Comparison of ENCODE assay signal across 1 cellular context in genomic region chr19:12984143-12984627, GRCh38.
TF ChIP-seq lines count a peak whose summit lies in the region.

No MANE protein-coding gene starts in this region.

TF ChIP-seq in K562, 482 proteins besides CTCF, POLR2A, EP300 and RAD21 (continued from another document and continues in another):
- TF ChIP-seq ZFP91 (CRISPR knock-in tag; IDR thresholded peaks at IDR 0.05) (no peak), ARHGAP35 (IDR thresholded peaks at IDR 0.05; ENCODE audit: partially characterized antibody) (peak; percentile 82), NFXL1 (CRISPR knock-in tag; IDR thresholded peaks at IDR 0.05) (no peak), FUS (optimal IDR thresholded peaks at IDR 0.05; ENCODE audit: low read depth, low read length) (no peak), DACH1 (IDR thresholded peaks at IDR 0.05; ENCODE audit: partially characterized antibody) (no peak), ZNF407 (IDR thresholded peaks at IDR 0.05; ENCODE audit: low read depth) (peak; percentile 32; the same call in 1 of the 2 replicates), XRCC5 (IDR thresholded peaks at IDR 0.05; ENCODE audit: low read depth, low read length) (no peak), SMARCA5 (IDR thresholded peaks at IDR 0.05) (0 out of 2 replicates have a peak, but pooled peaks have one; percentile 11), MTA2 (IDR thresholded peaks at IDR 0.05; ENCODE audit: low read depth) (0 out of 2 replicates have a peak, but pooled peaks have one; percentile 29), HNRNPK (IDR thresholded peaks at IDR 0.05; ENCODE audit: low read depth, low read length, poor library complexity, severe bottlenecking) (no peak), NR3C1 (CRISPR knock-in tag; IDR thresholded peaks at IDR 0.05) (no peak), HDGF (IDR thresholded peaks at IDR 0.05) (peak; percentile 80; the same call in 1 of the 2 replicates), LARP7 (IDR thresholded peaks at IDR 0.05) (peak; percentile 78), TRIM24 (IDR thresholded peaks at IDR 0.05) (peak in 1 of 2 experiments; percentile 7; a peak in 1 of 4 replicates), ELF4 (CRISPR knock-in tag; IDR thresholded peaks at IDR 0.05) (peak; percentile 76; the same call in 1 of the 2 replicates), PPARD (CRISPR knock-in tag; IDR thresholded peaks at IDR 0.05) (no peak), CBX3 (IDR thresholded peaks at IDR 0.05; ENCODE audit: borderline replicate concordance in 1 of 2, low read length in 2 of 2) (no peak), KLF1 (tag; IDR thresholded peaks at IDR 0.05) (no peak), ZNF165 (CRISPR knock-in tag; IDR thresholded peaks at IDR 0.05; ENCODE audit: borderline replicate concordance) (no peak), GTF2F1 (IDR thresholded peaks at IDR 0.05; ENCODE audit: low read depth, low read length) (no peak), CHD1 (IDR thresholded peaks at IDR 0.05; ENCODE audit: low read length) (no peak), ZC3H8 (IDR thresholded peaks at IDR 0.05) (no peak), POLR2AphosphoS5 (IDR thresholded peaks at IDR 0.05; ENCODE audit: control insufficient read depth, insufficient read depth, low read depth, low read length) (no peak), OTX1 (CRISPR knock-in tag; IDR thresholded peaks at IDR 0.05) (peak; percentile 80; the same call in 1 of the 2 replicates), ESRRA (IDR thresholded peaks at IDR 0.05; ENCODE audit: borderline replicate concordance, low read depth) (no peak), JUN (IDR thresholded peaks at IDR 0.05; ENCODE audit: borderline replicate concordance, low read depth, low read length) (no peak), JUN (CRISPR knock-in tag; IDR thresholded peaks at IDR 0.05; ENCODE audit: borderline replicate concordance) (0 out of 2 replicates have a peak, but pooled peaks have one; percentile 43), ARID2 (IDR thresholded peaks at IDR 0.05) (no peak), MLLT1 (IDR thresholded peaks at IDR 0.05) (0 out of 4 replicates have a peak, but pooled peaks of 1 of the 2 experiments have one; percentile 5), SRSF3 (IDR thresholded peaks at IDR 0.05; ENCODE audit: insufficient read depth, low read length) (no peak)
- TF ChIP-seq, protein P1, sequence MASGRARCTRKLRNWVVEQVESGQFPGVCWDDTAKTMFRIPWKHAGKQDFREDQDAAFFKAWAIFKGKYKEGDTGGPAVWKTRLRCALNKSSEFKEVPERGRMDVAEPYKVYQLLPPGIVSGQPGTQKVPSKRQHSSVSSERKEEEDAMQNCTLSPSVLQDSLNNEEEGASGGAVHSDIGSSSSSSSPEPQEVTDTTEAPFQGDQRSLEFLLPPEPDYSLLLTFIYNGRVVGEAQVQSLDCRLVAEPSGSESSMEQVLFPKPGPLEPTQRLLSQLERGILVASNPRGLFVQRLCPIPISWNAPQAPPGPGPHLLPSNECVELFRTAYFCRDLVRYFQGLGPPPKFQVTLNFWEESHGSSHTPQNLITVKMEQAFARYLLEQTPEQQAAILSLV (tag; IDR thresholded peaks at IDR 0.05): no peak
- TF ChIP-seq, protein P2, sequence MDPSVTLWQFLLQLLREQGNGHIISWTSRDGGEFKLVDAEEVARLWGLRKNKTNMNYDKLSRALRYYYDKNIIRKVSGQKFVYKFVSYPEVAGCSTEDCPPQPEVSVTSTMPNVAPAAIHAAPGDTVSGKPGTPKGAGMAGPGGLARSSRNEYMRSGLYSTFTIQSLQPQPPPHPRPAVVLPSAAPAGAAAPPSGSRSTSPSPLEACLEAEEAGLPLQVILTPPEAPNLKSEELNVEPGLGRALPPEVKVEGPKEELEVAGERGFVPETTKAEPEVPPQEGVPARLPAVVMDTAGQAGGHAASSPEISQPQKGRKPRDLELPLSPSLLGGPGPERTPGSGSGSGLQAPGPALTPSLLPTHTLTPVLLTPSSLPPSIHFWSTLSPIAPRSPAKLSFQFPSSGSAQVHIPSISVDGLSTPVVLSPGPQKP (CRISPR knock-in tag; IDR thresholded peaks at IDR 0.05): no peak
- TF ChIP-seq, protein P3, sequence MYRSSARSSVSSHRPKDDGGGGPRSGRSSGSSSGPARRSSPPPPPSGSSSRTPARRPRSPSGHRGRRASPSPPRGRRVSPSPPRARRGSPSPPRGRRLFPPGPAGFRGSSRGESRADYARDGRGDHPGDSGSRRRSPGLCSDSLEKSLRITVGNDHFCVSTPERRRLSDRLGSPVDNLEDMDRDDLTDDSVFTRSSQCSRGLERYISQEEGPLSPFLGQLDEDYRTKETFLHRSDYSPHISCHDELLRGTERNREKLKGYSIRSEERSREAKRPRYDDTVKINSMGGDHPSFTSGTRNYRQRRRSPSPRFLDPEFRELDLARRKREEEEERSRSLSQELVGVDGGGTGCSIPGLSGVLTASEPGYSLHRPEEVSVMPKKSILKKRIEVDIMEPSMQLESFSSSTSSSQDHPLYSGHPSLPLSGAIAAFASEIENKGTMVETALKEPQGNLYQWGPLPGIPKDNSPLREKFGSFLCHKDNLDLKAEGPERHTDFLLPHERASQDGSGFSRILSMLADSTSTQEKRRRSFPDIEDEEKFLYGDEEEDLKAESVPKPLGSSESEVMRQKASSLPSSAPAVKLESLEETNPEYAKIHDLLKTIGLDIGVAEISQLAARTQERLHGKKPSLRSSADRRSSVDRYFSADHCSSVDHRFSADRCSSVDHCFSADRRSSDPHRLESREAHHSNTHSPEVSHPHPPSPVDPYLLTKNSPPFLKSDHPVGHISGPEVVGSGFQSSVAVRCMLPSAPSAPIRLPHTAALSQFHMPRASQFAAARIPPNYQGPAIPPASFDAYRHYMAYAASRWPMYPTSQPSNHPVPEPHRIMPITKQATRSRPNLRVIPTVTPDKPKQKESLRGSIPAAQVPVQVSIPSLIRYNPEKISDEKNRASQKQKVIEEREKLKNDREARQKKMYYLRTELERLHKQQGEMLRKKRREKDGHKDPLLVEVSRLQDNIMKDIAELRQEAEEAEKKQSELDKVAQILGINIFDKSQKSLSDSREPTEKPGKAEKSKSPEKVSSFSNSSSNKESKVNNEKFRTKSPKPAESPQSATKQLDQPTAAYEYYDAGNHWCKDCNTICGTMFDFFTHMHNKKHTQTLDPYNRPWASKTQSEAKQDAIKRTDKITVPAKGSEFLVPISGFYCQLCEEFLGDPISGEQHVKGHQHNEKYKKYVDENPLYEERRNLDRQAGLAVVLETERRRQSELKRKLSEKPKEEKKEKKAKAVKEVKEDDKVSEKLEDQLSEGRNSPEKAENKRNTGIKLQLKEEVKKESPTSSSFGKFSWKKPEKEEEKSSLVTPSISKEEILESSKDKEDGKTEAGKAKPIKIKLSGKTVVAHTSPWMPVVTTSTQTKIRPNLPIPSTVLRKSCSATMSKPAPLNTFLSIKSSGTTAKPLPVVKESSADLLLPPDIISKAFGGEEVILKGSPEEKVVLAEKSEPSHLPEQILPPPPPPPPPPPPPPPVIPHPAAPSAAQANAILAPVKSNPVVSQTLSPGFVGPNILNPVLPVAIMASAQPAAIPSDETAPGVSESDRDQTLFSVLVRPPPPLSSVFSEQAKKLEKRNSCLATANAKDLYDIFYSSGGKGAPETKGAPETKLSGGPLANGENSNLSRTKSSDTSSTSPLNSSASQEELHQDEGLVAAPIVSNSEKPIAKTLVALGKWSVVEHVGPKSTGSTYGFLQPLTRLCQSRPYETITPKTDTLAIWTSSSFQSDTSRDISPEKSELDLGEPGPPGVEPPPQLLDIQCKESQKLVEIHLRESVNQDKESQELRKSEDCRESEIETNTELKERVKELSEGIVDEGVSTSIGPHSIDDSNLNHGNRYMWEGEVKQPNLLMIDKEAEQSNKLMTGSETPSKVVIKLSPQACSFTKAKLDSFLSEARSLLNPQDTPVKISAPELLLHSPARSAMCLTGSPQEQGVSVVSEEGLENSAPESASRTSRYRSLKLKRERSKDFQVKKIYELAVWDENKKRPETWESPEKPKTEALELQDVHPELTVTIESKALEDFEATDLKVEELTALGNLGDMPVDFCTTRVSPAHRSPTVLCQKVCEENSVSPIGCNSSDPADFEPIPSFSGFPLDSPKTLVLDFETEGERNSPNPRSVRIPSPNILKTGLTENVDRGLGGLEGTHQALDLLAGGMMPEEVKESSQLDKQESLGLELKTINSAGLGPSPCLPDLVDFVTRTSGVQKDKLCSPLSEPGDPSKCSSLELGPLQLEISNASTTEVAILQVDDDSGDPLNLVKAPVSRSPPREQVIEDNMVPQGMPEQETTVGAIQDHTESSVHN (IDR thresholded peaks at IDR 0.05; ENCODE audit: borderline replicate concordance in 1 of 2, low read depth in 1 of 2): peak in 1 of 2 experiments; percentile 6; a peak in 1 of 4 replicates
